Comparison of ENCODE assay signal across 22 cellular contexts in genomic region chr11:17554487-17554886, GRCh38. TPM values are rescaled to one million over a fixed set of nuclear protein-coding genes. Genes with fewer than 3 reads are reported as not detected.
DNase-seq lines count a peak whose midpoint lies in the region; ATAC-seq, FAIRE-seq and TF ChIP-seq lines count a peak whose summit lies in the region.
"Had no signal": no experiment of that assay in that cellular context is flagged by ENCODE, and none has a peak within 500 bp of the region (broad histone marks: within the 10 kb centered on the region; RNA-seq: fewer than 3 reads in every experiment).

No MANE protein-coding gene starts in this region.

- no peaks in the 10 kb centered on the region for H3K9me3 Mint-ChIP-seq in activated CD8-positive, alpha-beta T cell treated with anti-CD3 and anti-CD28 coated beads for 36 hours
- no peaks in the 10 kb centered on the region for H3K9me3 Mint-ChIP-seq in activated CD8-positive, alpha-beta T cell treated with anti-CD3 and anti-CD28 coated beads, Interleukin-2, amount 10 ng/mL, durations not matched to agents 7 days and 5 days (ENCODE audit: insufficient read depth)
- H3K9me3 Mint-ChIP-seq: HFFc6 had no signal

- H3K27ac Mint-ChIP-seq in activated CD8-positive, alpha-beta T cell treated with anti-CD3 and anti-CD28 coated beads for 36 hours = no peak overlapping the region
- H3K27ac Mint-ChIP-seq in activated CD8-positive, alpha-beta T cell treated with anti-CD3 and anti-CD28 coated beads, Interleukin-2, amount 10 ng/mL, durations not matched to agents 7 days and 5 days = no peak overlapping the region
- H3K27ac Mint-ChIP-seq: HFFc6 had no signal

- DNase-seq in activated CD8-positive, alpha-beta T cell treated with anti-CD3 and anti-CD28 coated beads for 36 hours = peak; percentile 13
- no peak for DNase-seq in activated CD8-positive, alpha-beta T cell treated with anti-CD3 and anti-CD28 coated beads, Interleukin-2, amount 10 ng/mL, durations not matched to agents 7 days and 5 days
- peak; percentile 18 for DNase-seq in kidney
- no peak for DNase-seq in DMS79 (lab: John Stamatoyannopoulos, UW)
- DNase-seq in erythroblast (lab: John Stamatoyannopoulos, UW) = no peak
- DNase-seq in transverse colon = no peak
- DNase-seq: DMS 273 treated with DMSO at 0.1 percent for 48 hours; HFFc6; Karpas-422; MG63; NCI-H1105; NCI-H1694; NCI-H2107; NCI-H226; NCI-H524 treated with DMSO at 0.1 percent for 48 hours; NK-92 treated with Interleukin-12 subunit alpha and Interleukin-12 subunit beta, amount 100 ng/mL, for 24 hours; SHP77 had no signal

- no peak overlapping the region for H3K27ac ChIP-seq in kidney (ENCODE audit: low read depth in 2 of 2, low read length in 2 of 2)
- no peak overlapping the region for H3K27ac ChIP-seq in transverse colon
- H3K27ac ChIP-seq: A549, C4-2B had no signal

- TF ChIP-seq CTCF in activated CD8-positive, alpha-beta T cell treated with anti-CD3 and anti-CD28 coated beads for 36 hours (IDR thresholded peaks at IDR 0.05) = no peak
- TF ChIP-seq CTCF in kidney (IDR thresholded peaks at IDR 0.05; ENCODE audit: borderline replicate concordance, extremely low read depth, insufficient read depth) = no peak
- no peak for TF ChIP-seq CTCF in transverse colon (IDR thresholded peaks at IDR 0.05)

- WGBS in transverse colon (ENCODE audit: low coverage in 1 of 2), 2 donors = 87 to 89% methylated on average over 4 of the region's 4 CpGs

- H3K4me3 ChIP-seq in kidney (ENCODE audit: low read length in 2 of 2) (no peak overlapping the region), transverse colon (no peak overlapping the region)
- H3K4me3 ChIP-seq: A549, MG63 had no signal

- in situ Hi-C loops in transverse colon (cut with MboI; ENCODE audit: low pct_ligation_motif_present in 1 of 4, low pct_unique_long_range_greater_than_20kb in 1 of 4, low sequenced_read_pairs in 3 of 4) = no loop called here

- no peak for ATAC-seq in activated CD8-positive, alpha-beta T cell treated with anti-CD3 and anti-CD28 coated beads for 36 hours
- no peak for ATAC-seq in activated CD8-positive, alpha-beta T cell treated with anti-CD3 and anti-CD28 coated beads, Interleukin-2, amount 10 ng/mL, durations not matched to agents 7 days and 5 days
- peak; percentile 59 for ATAC-seq in GM19351 (IDR thresholded peaks at IDR 0.05; ENCODE audit: unreplicated experiment)
- peak; percentile 47; the same call in 1 of the 3 replicates for ATAC-seq in SK-N-SH treated with all-trans-retinoic acid at 6 μM for 48 hours

- H3K36me3 Mint-ChIP-seq in activated CD8-positive, alpha-beta T cell treated with anti-CD3 and anti-CD28 coated beads for 36 hours (ENCODE audit: low read depth) = no peaks in the 10 kb centered on the region
- no peaks in the 10 kb centered on the region for H3K36me3 Mint-ChIP-seq in activated CD8-positive, alpha-beta T cell treated with anti-CD3 and anti-CD28 coated beads, Interleukin-2, amount 10 ng/mL, durations not matched to agents 7 days and 5 days (ENCODE audit: low read depth)

- no peak for FAIRE-seq in kidney (lab: Jason Lieb, UNC)
- FAIRE-seq: A549 had no signal

- no peaks in the 10 kb centered on the region for H3K4me1 ChIP-seq in kidney (ENCODE audit: control insufficient read depth in 1 of 2, insufficient read depth in 1 of 2, low read depth in 1 of 2, low read length in 2 of 2)
- H3K4me1 ChIP-seq in transverse colon = no peaks in the 10 kb centered on the region
- H3K4me1 ChIP-seq: A549 had no signal

- H3K27me3 ChIP-seq in transverse colon = no peaks in the 10 kb centered on the region
- H3K27me3 ChIP-seq: MG63 had no signal

- POLR2A ChIA-PET in activated CD8-positive, alpha-beta T cell treated with anti-CD3 and anti-CD28 coated beads for 36 hours (lab: Charles Lee) = no interaction called here
- POLR2A ChIA-PET in activated CD8-positive, alpha-beta T cell treated with anti-CD3 and anti-CD28 coated beads, Interleukin-2, amount 10 ng/mL, durations not matched to agents 7 days and 5 days (lab: Charles Lee) = no interaction called here

- intact Hi-C loops in activated CD8-positive, alpha-beta T cell treated with anti-CD3 and anti-CD28 coated beads for 36 hours (cut with micrococcal nuclease) = no loop called here
- intact Hi-C loops in kidney (cut with DNase I) = no loop called here
- intact Hi-C loops in transverse colon (cut with DNase I; ENCODE audit: low total_unique reads) = no loop called here

- no peak for TF ChIP-seq EP300 in transverse colon (IDR thresholded peaks at IDR 0.05; ENCODE audit: low read depth)

- no peak overlapping the region for H3K4me3 Mint-ChIP-seq in activated CD8-positive, alpha-beta T cell treated with anti-CD3 and anti-CD28 coated beads for 36 hours
- no peak overlapping the region for H3K4me3 Mint-ChIP-seq in activated CD8-positive, alpha-beta T cell treated with anti-CD3 and anti-CD28 coated beads, Interleukin-2, amount 10 ng/mL, durations not matched to agents 7 days and 5 days
- H3K4me3 Mint-ChIP-seq: HFFc6 had no signal

- TF ChIP-seq POLR2A in erythroblast (IDR thresholded peaks at IDR 0.05; ENCODE audit: low read length) = no peak
- TF ChIP-seq POLR2A in transverse colon (IDR thresholded peaks at IDR 0.05) = no peak

- H3K4me1 Mint-ChIP-seq in activated CD8-positive, alpha-beta T cell treated with anti-CD3 and anti-CD28 coated beads for 36 hours (ENCODE audit: low read depth) = peaks cover 11% of the 10 kb centered on the region
- peaks cover 21% of the 10 kb centered on the region for H3K4me1 Mint-ChIP-seq in activated CD8-positive, alpha-beta T cell treated with anti-CD3 and anti-CD28 coated beads, Interleukin-2, amount 10 ng/mL, durations not matched to agents 7 days and 5 days (ENCODE audit: low read depth)

- CTCF ChIA-PET in activated CD8-positive, alpha-beta T cell treated with anti-CD3 and anti-CD28 coated beads for 36 hours (lab: Charles Lee) = interaction anchor here (1.2 kb wide), 1 partner anchor 23 kb away, joined by 3 read pairs; no protein-coding TSS in a partner anchor
- CTCF ChIA-PET in activated CD8-positive, alpha-beta T cell treated with anti-CD3 and anti-CD28 coated beads, Interleukin-2, amount 10 ng/mL, durations not matched to agents 7 days and 5 days (lab: Charles Lee) = no interaction called here

- peaks cover 7% of the 10 kb centered on the region for H3K27me3 Mint-ChIP-seq in activated CD8-positive, alpha-beta T cell treated with anti-CD3 and anti-CD28 coated beads for 36 hours
- peaks cover 11% of the 10 kb centered on the region for H3K27me3 Mint-ChIP-seq in activated CD8-positive, alpha-beta T cell treated with anti-CD3 and anti-CD28 coated beads, Interleukin-2, amount 10 ng/mL, durations not matched to agents 7 days and 5 days (ENCODE audit: low read depth)

- no peaks in the 10 kb centered on the region for H3K9me3 ChIP-seq in kidney (ENCODE audit: control insufficient read depth in 1 of 2, low read length in 2 of 2)
- H3K9me3 ChIP-seq in transverse colon = no peaks in the 10 kb centered on the region
- H3K9me3 ChIP-seq: A549, MG63 had no signal

- H3K36me3 ChIP-seq in kidney (ENCODE audit: control insufficient read depth in 1 of 2, insufficient read depth in 2 of 2, low read length in 2 of 2) (no peaks in the 10 kb centered on the region), transverse colon (no peaks in the 10 kb centered on the region)
- H3K36me3 ChIP-seq: MG63 had no signal

- no peak overlapping the region for H3K9ac ChIP-seq in kidney (ENCODE audit: low read length in 2 of 2)

TF ChIP-seq in SK-N-SH treated with all-trans-retinoic acid at 6 μM for 48 hours, 23 proteins besides CTCF, POLR2A, EP300 and RAD21 (continues in another document):
- TF ChIP-seq, protein P1, sequence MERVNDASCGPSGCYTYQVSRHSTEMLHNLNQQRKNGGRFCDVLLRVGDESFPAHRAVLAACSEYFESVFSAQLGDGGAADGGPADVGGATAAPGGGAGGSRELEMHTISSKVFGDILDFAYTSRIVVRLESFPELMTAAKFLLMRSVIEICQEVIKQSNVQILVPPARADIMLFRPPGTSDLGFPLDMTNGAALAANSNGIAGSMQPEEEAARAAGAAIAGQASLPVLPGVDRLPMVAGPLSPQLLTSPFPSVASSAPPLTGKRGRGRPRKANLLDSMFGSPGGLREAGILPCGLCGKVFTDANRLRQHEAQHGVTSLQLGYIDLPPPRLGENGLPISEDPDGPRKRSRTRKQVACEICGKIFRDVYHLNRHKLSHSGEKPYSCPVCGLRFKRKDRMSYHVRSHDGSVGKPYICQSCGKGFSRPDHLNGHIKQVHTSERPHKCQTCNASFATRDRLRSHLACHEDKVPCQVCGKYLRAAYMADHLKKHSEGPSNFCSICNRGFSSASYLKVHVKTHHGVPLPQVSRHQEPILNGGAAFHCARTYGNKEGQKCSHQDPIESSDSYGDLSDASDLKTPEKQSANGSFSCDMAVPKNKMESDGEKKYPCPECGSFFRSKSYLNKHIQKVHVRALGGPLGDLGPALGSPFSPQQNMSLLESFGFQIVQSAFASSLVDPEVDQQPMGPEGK (CRISPR knock-in tag; IDR thresholded peaks at IDR 0.05; ENCODE audit: borderline replicate concordance) = no peak
- TF ChIP-seq OSR1 (CRISPR knock-in tag; IDR thresholded peaks at IDR 0.05) (no peak), CSDC2 (CRISPR knock-in tag; IDR thresholded peaks at IDR 0.05) (no peak), TCF4 (CRISPR knock-in tag; IDR thresholded peaks at IDR 0.05; ENCODE audit: borderline replicate concordance) (no peak), ZC3H10 (CRISPR knock-in tag; IDR thresholded peaks at IDR 0.05) (no peak), SNAI2 (CRISPR knock-in tag; IDR thresholded peaks at IDR 0.05) (no peak), PPARA (CRISPR knock-in tag; IDR thresholded peaks at IDR 0.05; ENCODE audit: borderline replicate concordance) (no peak), ZNF565 (CRISPR knock-in tag; conservative IDR thresholded peaks at IDR 0.05; ENCODE audit: low read depth) (no peak), ISL1 (CRISPR knock-in tag; IDR thresholded peaks at IDR 0.05) (no peak)

RNA-seq across cellular contexts. Expression of gene OTOG, which starts 7.4 kb away (rescaled TPM):
- not detected for total RNA-seq in activated CD8-positive, alpha-beta T cell treated with anti-CD3 and anti-CD28 coated beads for 36 hours
- not detected for total RNA-seq in activated CD8-positive, alpha-beta T cell treated with anti-CD3 and anti-CD28 coated beads, Interleukin-2, amount 10 ng/mL, durations not matched to agents 7 days and 5 days
- total RNA-seq in kidney (0.06 TPM), transverse colon (not detected)
- polyA plus RNA-seq in kidney (ENCODE audit: insufficient read depth, low read depth, low replicate concordance) = not detected
- total RNA-seq: HFFc6, OCI-LY7 had no signal
- polyA plus RNA-seq: A549 had no signal

RNA-seq across cellular contexts. Expression of gene USH1C, which starts 10.3 kb away (rescaled TPM):
- not detected for total RNA-seq in activated CD8-positive, alpha-beta T cell treated with anti-CD3 and anti-CD28 coated beads for 36 hours
- total RNA-seq in activated CD8-positive, alpha-beta T cell treated with anti-CD3 and anti-CD28 coated beads, Interleukin-2, amount 10 ng/mL, durations not matched to agents 7 days and 5 days = not detected
- total RNA-seq in kidney = 38.6 TPM
- 107 TPM for polyA plus RNA-seq in kidney (ENCODE audit: insufficient read depth, low read depth, low replicate concordance)
- total RNA-seq in transverse colon = 1,000 to 10,000 TPM in 1 of 4 donors, 100 to 1,000 TPM in 3; 110 to 1,022 (median 157) TPM
- total RNA-seq: HFFc6, OCI-LY7 had no signal

Comparison
In these comparisons a context has a peak if more than half of its experiments do, and no peak if none do; other contexts are left out.
1. DNase-seq: peak in activated CD8-positive, alpha-beta T cell treated with anti-CD3 and anti-CD28 coated beads for 36 hours (single experiment) and kidney (single experiment); none in activated CD8-positive, alpha-beta T cell treated with anti-CD3 and anti-CD28 coated beads, Interleukin-2, amount 10 ng/mL, durations not matched to agents 7 days and 5 days (single experiment), DMS79 (single experiment), erythroblast (0 of 2) and transverse colon (single experiment).
2. ATAC-seq: peak in GM19351 (single experiment) and SK-N-SH treated with all-trans-retinoic acid at 6 μM for 48 hours (single experiment); none in activated CD8-positive, alpha-beta T cell treated with anti-CD3 and anti-CD28 coated beads for 36 hours (single experiment) and activated CD8-positive, alpha-beta T cell treated with anti-CD3 and anti-CD28 coated beads, Interleukin-2, amount 10 ng/mL, durations not matched to agents 7 days and 5 days (single experiment).
3. RNA of gene USH1C, which starts 10.3 kb away (total RNA-seq): 110 to 1,022 TPM in transverse colon and 38.6 TPM in kidney (single experiment); not detected in activated CD8-positive, alpha-beta T cell treated with anti-CD3 and anti-CD28 coated beads for 36 hours and not detected in activated CD8-positive, alpha-beta T cell treated with anti-CD3 and anti-CD28 coated beads, Interleukin-2, amount 10 ng/mL, durations not matched to agents 7 days and 5 days; every median in the first group is over 10 times any median in the second.